Comparison of ENCODE assay signal across 11 cellular contexts in genomic region chr5:88952344-88952743, GRCh38.
DNase-seq lines count a peak whose midpoint lies in the region; FAIRE-seq and TF ChIP-seq lines count a peak whose summit lies in the region.
"Had no signal": no experiment of that assay in that cellular context is flagged by ENCODE, and none has a peak within 500 bp of the region (broad histone marks: within the 10 kb centered on the region; RNA-seq: fewer than 3 reads in every experiment).

No MANE protein-coding gene starts in this region.

- no peak for TF ChIP-seq POLR2A in sigmoid colon (IDR thresholded peaks at IDR 0.05)

- H3K27me3 Mint-ChIP-seq in activated T-cell treated with anti-CD3 and anti-CD28 coated beads, Interleukin-2, amount 50 U/mL, for 24 hours, result peaks cover 4% of the 10 kb centered on the region

- H3K36me3 Mint-ChIP-seq in activated T-cell treated with anti-CD3 and anti-CD28 coated beads, Interleukin-2, amount 50 U/mL, for 24 hours (ENCODE audit: low read depth), result no peaks in the 10 kb centered on the region

- H3K4me3 ChIP-seq in sigmoid colon, result no peak overlapping the region

- no peaks in the 10 kb centered on the region for H3K9me3 Mint-ChIP-seq in activated T-cell treated with anti-CD3 and anti-CD28 coated beads, Interleukin-2, amount 50 U/mL, for 24 hours
- H3K9me3 Mint-ChIP-seq: activated T-cell treated with anti-CD3 and anti-CD28 coated beads, Interleukin-2, amount 50 U/mL, for 72 hours had no signal

- H3K4me3 Mint-ChIP-seq in activated T-cell treated with anti-CD3 and anti-CD28 coated beads, Interleukin-2, amount 50 U/mL, for 24 hours, result no peak overlapping the region
- H3K4me3 Mint-ChIP-seq: activated T-cell treated with anti-CD3 and anti-CD28 coated beads, Interleukin-2, amount 50 U/mL, for 72 hours had no signal

- FAIRE-seq in RCC 7860 (lab: Jason Lieb, UNC), result no peak

- H3K9me3 ChIP-seq in sigmoid colon, result no peaks in the 10 kb centered on the region

- H3K27me3 ChIP-seq in sigmoid colon, result no peaks in the 10 kb centered on the region

- no peak for TF ChIP-seq CTCF in sigmoid colon (IDR thresholded peaks at IDR 0.05)

- DNase-seq in HT-29 (ENCODE audit: low spot score) (peak; percentile 32), NCI-H2107 treated with DMSO at 0.1 percent for 48 hours (lab: John Stamatoyannopoulos, UW; ENCODE audit: unreplicated experiment) (peak; percentile 49), astrocyte of the hippocampus (ENCODE audit: low read depth, low spot score) (peak; percentile 47), sigmoid colon (no peak), RCC 7860 (ENCODE audit: low spot score) (no peak)
- DNase-seq in activated CD8-positive, alpha-beta memory T cell treated with anti-CD3 and anti-CD28 coated beads for 24 hours, result no peak
- DNase-seq in activated T-cell treated with anti-CD3 and anti-CD28 coated beads, Interleukin-2, amount 50 U/mL, for 24 hours, result no peak
- DNase-seq: activated T-cell treated with anti-CD3 and anti-CD28 coated beads, Interleukin-2, amount 50 U/mL, for 72 hours; GDM1; islet precursor cell; T-helper 9 cell had no signal

- H3K27ac ChIP-seq in sigmoid colon, result peak overlapping the region in 3 of 4 donors; percentile 27 to 65 (median 63)

- 34 to 53% methylated on average over 2 of the region's 2 CpGs for WGBS in sigmoid colon, 2 donors

- no peak overlapping the region for H3K27ac Mint-ChIP-seq in activated T-cell treated with anti-CD3 and anti-CD28 coated beads, Interleukin-2, amount 50 U/mL, for 24 hours
- H3K27ac Mint-ChIP-seq: activated T-cell treated with anti-CD3 and anti-CD28 coated beads, Interleukin-2, amount 50 U/mL, for 72 hours had no signal

- no peaks in the 10 kb centered on the region for H3K4me1 Mint-ChIP-seq in activated T-cell treated with anti-CD3 and anti-CD28 coated beads, Interleukin-2, amount 50 U/mL, for 24 hours (ENCODE audit: low read depth)

- intact Hi-C loops in sigmoid colon (cut with DNase I), result loop anchor here (5.0 kb wide), 1 partner anchor 65 kb away; no protein-coding TSS in a partner anchor

- H3K4me1 ChIP-seq in sigmoid colon, result peaks cover 0 to 52% (median 38%) of the 10 kb centered on the region in 4 donors

- no peak for TF ChIP-seq EP300 in sigmoid colon (IDR thresholded peaks at IDR 0.05)

- no peaks in the 10 kb centered on the region for H3K36me3 ChIP-seq in sigmoid colon

Comparison
In these comparisons a context has a peak if more than half of its experiments do, and no peak if none do; other contexts are left out.
1. DNase-seq: peak in HT-29 (single experiment), NCI-H2107 treated with DMSO at 0.1 percent for 48 hours (single experiment) and astrocyte of the hippocampus (single experiment); none in sigmoid colon (single experiment), RCC 7860 (single experiment), activated CD8-positive, alpha-beta memory T cell treated with anti-CD3 and anti-CD28 coated beads for 24 hours (single experiment) and activated T-cell treated with anti-CD3 and anti-CD28 coated beads, Interleukin-2, amount 50 U/mL, for 24 hours (single experiment).